ENCODE assay signal across 1 cellular context in genomic region chr3:5011555-5012256, GRCh38.
A peak's percentile ranks its signal among the peaks of the same experiment; 100 is the strongest.
TF ChIP-seq lines count a peak whose summit lies in the region.

No MANE protein-coding gene starts in this region.

TF ChIP-seq in K562, 482 proteins besides CTCF, POLR2A, EP300 and RAD21 (continued from another document and continues in another):
- 0 out of 2 replicates have a peak, but pooled peaks have one; percentile 62 for TF ChIP-seq JUND (IDR thresholded peaks at IDR 0.05; ENCODE audit: borderline replicate concordance, low read depth, low read length)
- TF ChIP-seq JUND (tag; IDR thresholded peaks at IDR 0.05; ENCODE audit: borderline replicate concordance, low read depth, low read length), result peak; percentile 57; the same call in 1 of the 3 replicates
- no peak for TF ChIP-seq MCM3 (IDR thresholded peaks at IDR 0.05)
- no peak for TF ChIP-seq PATZ1 (CRISPR knock-in tag; IDR thresholded peaks at IDR 0.05; ENCODE audit: borderline replicate concordance)
- no peak for TF ChIP-seq NFE2L1 (tag; IDR thresholded peaks at IDR 0.05; ENCODE audit: borderline replicate concordance, low read depth)
- TF ChIP-seq MLX (CRISPR knock-in tag; conservative IDR thresholded peaks at IDR 0.05), result no peak
- no peak for TF ChIP-seq PHF20 (IDR thresholded peaks at IDR 0.05; ENCODE audit: partially characterized antibody)
- TF ChIP-seq ZNF121 (CRISPR knock-in tag; conservative IDR thresholded peaks at IDR 0.05), result no peak
- TF ChIP-seq ZNF175 (CRISPR knock-in tag; IDR thresholded peaks at IDR 0.05; ENCODE audit: low read depth), result no peak
- no peak for TF ChIP-seq ZC3H8 (IDR thresholded peaks at IDR 0.05)
- TF ChIP-seq TFAP4 (CRISPR knock-in tag; IDR thresholded peaks at IDR 0.05; ENCODE audit: borderline replicate concordance), result peak; percentile 38
- peak; percentile 61 for TF ChIP-seq BRD9 (IDR thresholded peaks at IDR 0.05; ENCODE audit: low read depth, partially characterized antibody)
- peak; percentile 49; the same call in 1 of the 2 replicates for TF ChIP-seq SMARCC2 (IDR thresholded peaks at IDR 0.05; ENCODE audit: low read depth)
- no peak for TF ChIP-seq GABPA (tag; conservative IDR thresholded peaks at IDR 0.05; ENCODE audit: low read depth)
- peak; percentile 15; the same call in 1 of the 2 replicates for TF ChIP-seq MTA3 (IDR thresholded peaks at IDR 0.05; ENCODE audit: borderline replicate concordance)
- no peak for TF ChIP-seq ZBTB40 (IDR thresholded peaks at IDR 0.05)
- TF ChIP-seq ZBTB40 (CRISPR knock-in tag; IDR thresholded peaks at IDR 0.05), result no peak
- no peak for TF ChIP-seq GMEB1 (CRISPR knock-in tag; IDR thresholded peaks at IDR 0.05)
- no peak for TF ChIP-seq CHAMP1 (IDR thresholded peaks at IDR 0.05)
- TF ChIP-seq SAFB (IDR thresholded peaks at IDR 0.05; ENCODE audit: borderline replicate concordance, low read depth, low read length), result no peak
- TF ChIP-seq FOXO4 (CRISPR knock-in tag; IDR thresholded peaks at IDR 0.05), result no peak
- no peak for TF ChIP-seq TGIF2 (CRISPR knock-in tag; IDR thresholded peaks at IDR 0.05)
- peak in 1 of 2 experiments; percentile 28; a peak in 1 of 3 replicates for TF ChIP-seq CBX3 (IDR thresholded peaks at IDR 0.05; ENCODE audit: borderline replicate concordance in 1 of 2, low read length in 2 of 2)
- TF ChIP-seq TAF15 (IDR thresholded peaks at IDR 0.05; ENCODE audit: low read depth, low read length), result no peak
- no peak for TF ChIP-seq CAMTA2 (CRISPR knock-in tag; conservative IDR thresholded peaks at IDR 0.05)
- peak; percentile 75; the same call in 1 of the 2 replicates for TF ChIP-seq ZNF395 (CRISPR knock-in tag; IDR thresholded peaks at IDR 0.05)
- TF ChIP-seq ZNF507 (tag; conservative IDR thresholded peaks at IDR 0.05), result no peak
- TF ChIP-seq ZNF512 (tag; IDR thresholded peaks at IDR 0.05), result no peak
- TF ChIP-seq SETDB1 (IDR thresholded peaks at IDR 0.05; ENCODE audit: low read length), result no peak
- no peak; the same call in 1 of the 2 replicates for TF ChIP-seq MIER1 (IDR thresholded peaks at IDR 0.05; ENCODE audit: low read depth)
- TF ChIP-seq ZBTB2 (IDR thresholded peaks at IDR 0.05), result peak; percentile 56; the same call in 1 of the 2 replicates
- no peak for TF ChIP-seq ZNF184 (CRISPR knock-in tag; IDR thresholded peaks at IDR 0.05)
- no peak for TF ChIP-seq CBFA2T3 (IDR thresholded peaks at IDR 0.05)
- TF ChIP-seq SIRT6 (IDR thresholded peaks at IDR 0.05; ENCODE audit: low read depth, low read length), result no peak
- 0 out of 2 replicates have a peak, but pooled peaks have one; percentile 21 for TF ChIP-seq SOX6 (IDR thresholded peaks at IDR 0.05)
- TF ChIP-seq NCOA6 (IDR thresholded peaks at IDR 0.05), result no peak
